8 cellular contexts compared by ENCODE assay signal in genomic region chr10:125144693-125145623, GRCh38. TPM values are rescaled to one million over a fixed set of nuclear protein-coding genes. Genes with fewer than 3 reads are reported as not detected.
DNase-seq lines count a peak whose midpoint lies in the region; ATAC-seq, FAIRE-seq and TF ChIP-seq lines count a peak whose summit lies in the region.

No MANE protein-coding gene starts in this region.

- no peaks in the 10 kb centered on the region for H3K27me3 ChIP-seq in keratinocyte (ENCODE audit: control insufficient read depth, extremely low read depth, insufficient read depth, low read length)
- H3K27me3 ChIP-seq in thoracic aorta (replicated peaks; ENCODE audit: insufficient read depth) = no peaks in the 10 kb centered on the region

- TF ChIP-seq CTCF in D721Med (IDR thresholded peaks at IDR 0.05; ENCODE audit: insufficient read depth, missing control alignments) (peak; percentile 28), keratinocyte (optimal IDR thresholded peaks at IDR 0.05 in 1 of 3, IDR thresholded peaks at IDR 0.05 in 1 of 3, conservative IDR thresholded peaks at IDR 0.05 in 1 of 3; ENCODE audit: extremely low read depth in 1 of 3, insufficient read depth in 2 of 3, low read length in 3 of 3) (peak; percentile 65 to 69 (median 67)), thoracic aorta (IDR thresholded peaks at IDR 0.05) (peak; percentile 34)

- H4K20me1 ChIP-seq in keratinocyte (ENCODE audit: control insufficient read depth, extremely low read depth, insufficient read depth, low read length) = peaks cover 37% of the 10 kb centered on the region

- no peak overlapping the region for H2AFZ ChIP-seq in keratinocyte (ENCODE audit: control insufficient read depth, low read length)

- DNase-seq in D721Med (ENCODE audit: insufficient read length, low spot score) (no peak), astrocyte of the hippocampus (ENCODE audit: low read depth, low spot score) (peak; percentile 52), keratinocyte (ENCODE audit: low read depth, low spot score) (no peak), thoracic aorta (ENCODE audit: low spot score) (no peak), RCC 7860 (ENCODE audit: low spot score) (no peak)

- no peak overlapping the region for H3K9ac ChIP-seq in keratinocyte (ENCODE audit: control insufficient read depth, extremely low read depth, insufficient read depth, low read length)

- dilution Hi-C loops in keratinocyte (cut with MboI; ENCODE audit: extremely low pct_ligation_motif_present, low sequenced_read_pairs) = no loop called here

- H3K27ac ChIP-seq in keratinocyte (ENCODE audit: control insufficient read depth, insufficient read depth, low read length) (peak overlapping the region; percentile 30), thoracic aorta (no peak overlapping the region)

- H3K9me3 ChIP-seq in keratinocyte (ENCODE audit: control insufficient read depth, low read depth, low read length) = no peaks in the 10 kb centered on the region
- no peaks in the 10 kb centered on the region for H3K9me3 ChIP-seq in thoracic aorta

- FAIRE-seq in D721Med (lab: Jason Lieb, UNC) (no peak), keratinocyte (lab: Jason Lieb, UNC) (no peak), RCC 7860 (lab: Jason Lieb, UNC) (no peak)

- H3K4me3 ChIP-seq in keratinocyte (ENCODE audit: control insufficient read depth in 2 of 3, extremely low read depth in 1 of 3, insufficient read depth in 2 of 3, low read depth in 1 of 3, low read length in 3 of 3) (no peak overlapping the region), thoracic aorta (no peak overlapping the region)

- ATAC-seq in HG03469 (IDR thresholded peaks at IDR 0.05; ENCODE audit: unreplicated experiment) = peak; percentile 51
- ATAC-seq in thoracic aorta (ENCODE audit: insufficient number of reproducible peaks, low FRiP score, low read depth) = no peak
- ATAC-seq in GM21528 (IDR thresholded peaks at IDR 0.05; ENCODE audit: low FRiP score, unreplicated experiment) = no peak
- no peak for ATAC-seq in HG03342 (IDR thresholded peaks at IDR 0.05; ENCODE audit: unreplicated experiment)

- peak overlapping the region; percentile 9 for H3K4me2 ChIP-seq in keratinocyte (ENCODE audit: control insufficient read depth, extremely low read depth, insufficient read depth, low read depth, low read length)

- peaks cover 9% of the 10 kb centered on the region for H3K9me1 ChIP-seq in keratinocyte (ENCODE audit: control insufficient read depth, extremely low read depth, insufficient read depth, low read length)

- peaks cover 6 to 13% of the 10 kb centered on the region in 2 experiments for H3K36me3 ChIP-seq in keratinocyte (ENCODE audit: control insufficient read depth in 2 of 2, extremely low read depth in 1 of 2, insufficient read depth in 2 of 2, low read length in 2 of 2)
- no peaks in the 10 kb centered on the region for H3K36me3 ChIP-seq in thoracic aorta

- H3K4me1 ChIP-seq in keratinocyte (ENCODE audit: control insufficient read depth, extremely low read depth, insufficient read depth, low read length) (peaks cover 55% of the 10 kb centered on the region), thoracic aorta (ENCODE audit: control insufficient read depth in 1 of 2, low read depth in 2 of 2) (peaks cover 39 to 89% of the 10 kb centered on the region in 2 donors)

- peaks cover 94% of the 10 kb centered on the region for H3K79me2 ChIP-seq in keratinocyte (ENCODE audit: control insufficient read depth, insufficient read depth, low read length)

RNA-seq across cellular contexts. Expression of gene CTBP2, which starts 15.4 kb away (rescaled TPM):
- polyA plus RNA-seq in keratinocyte = 64.4 to 116 TPM (median 76.0 TPM) in 3 replicates
- 23.8 TPM for polyA plus RNA-seq in keratinocyte (2011; ENCODE audit: low read depth)
- 65.8 and 80.6 TPM in 2 replicates for polyA plus RNA-seq in keratinocyte (2011; cell fraction: cytosol; rRNA removed)
- 92.7 and 95.9 TPM in 2 replicates for polyA plus RNA-seq in keratinocyte (2011; cell fraction: nucleus; rRNA removed)
- polyA plus RNA-seq in keratinocyte (2012; ENCODE audit: low replicate concordance) = 37.8 and 86.0 TPM in 2 replicates
- polyA minus RNA-seq in keratinocyte = 78.7 to 223 TPM (median 113 TPM) in 3 replicates
- 139 TPM for polyA minus RNA-seq in keratinocyte (2011; cell fraction: cytosol; rRNA and poly(A)+ RNA removed)
- polyA minus RNA-seq in keratinocyte (2011; cell fraction: nucleus; rRNA and poly(A)+ RNA removed) = 72.5 and 86.6 TPM in 2 replicates
- 10 to 100 TPM; 62.8 to 80.6 TPM for total RNA-seq in thoracic aorta
